ENCODE assay signal across 21 cellular contexts in genomic region chr7:534075-534474, GRCh38. TPM values are rescaled to one million over a fixed set of nuclear protein-coding genes. Genes with fewer than 3 reads are reported as not detected.
"Had no signal": no experiment of that assay in that cellular context is flagged by ENCODE, and none has a peak within 500 bp of the region (broad histone marks: within the 10 kb centered on the region; RNA-seq: fewer than 3 reads in every experiment).

No MANE protein-coding gene starts in this region.

- H3K9me3 Mint-ChIP-seq: IgD-negative memory B cell had no signal

- H3K9me3 ChIP-seq: Peyer's patch, SJCRH30 had no signal

- H3K4me2 ChIP-seq: PC-9 had no signal

- H3K27ac ChIP-seq: PC-9, Peyer's patch, RWPE1, SJCRH30, SK-N-MC had no signal

- H3K36me3 Mint-ChIP-seq: IgD-negative memory B cell had no signal

- H3K4me3 ChIP-seq: PC-9, Peyer's patch, SJCRH30, SK-N-MC had no signal

- H2AFZ ChIP-seq: PC-9 had no signal

- H3K36me3 ChIP-seq: Peyer's patch, SJCRH30 had no signal

- H3K4me3 Mint-ChIP-seq: IgD-negative memory B cell had no signal

- DNase-seq: KBM-7, MV-4-11, NCI-H1048, NCI-H1436, NCI-H187, NCI-H2029, NCI-H2081 treated with DMSO at 0.1 percent for 48 hours, NCI-H2171, NCI-H226, NCI-H446, NCI-H510A, NCI-H524 treated with DMSO at 0.1 percent for 48 hours, NCI-H69, NCI-H774, PC-9, Peyer's patch, SHP77, SJCRH30 had no signal

- H3K27me3 Mint-ChIP-seq: IgD-negative memory B cell had no signal

- H3K27me3 ChIP-seq: Peyer's patch, SJCRH30 had no signal

RNA-seq across cellular contexts. Expression of gene PDGFA, which starts 14.4 kb away (rescaled TPM):
- polyA plus RNA-seq: IgD-negative memory B cell had no signal
